In the genomic region with DNA sequence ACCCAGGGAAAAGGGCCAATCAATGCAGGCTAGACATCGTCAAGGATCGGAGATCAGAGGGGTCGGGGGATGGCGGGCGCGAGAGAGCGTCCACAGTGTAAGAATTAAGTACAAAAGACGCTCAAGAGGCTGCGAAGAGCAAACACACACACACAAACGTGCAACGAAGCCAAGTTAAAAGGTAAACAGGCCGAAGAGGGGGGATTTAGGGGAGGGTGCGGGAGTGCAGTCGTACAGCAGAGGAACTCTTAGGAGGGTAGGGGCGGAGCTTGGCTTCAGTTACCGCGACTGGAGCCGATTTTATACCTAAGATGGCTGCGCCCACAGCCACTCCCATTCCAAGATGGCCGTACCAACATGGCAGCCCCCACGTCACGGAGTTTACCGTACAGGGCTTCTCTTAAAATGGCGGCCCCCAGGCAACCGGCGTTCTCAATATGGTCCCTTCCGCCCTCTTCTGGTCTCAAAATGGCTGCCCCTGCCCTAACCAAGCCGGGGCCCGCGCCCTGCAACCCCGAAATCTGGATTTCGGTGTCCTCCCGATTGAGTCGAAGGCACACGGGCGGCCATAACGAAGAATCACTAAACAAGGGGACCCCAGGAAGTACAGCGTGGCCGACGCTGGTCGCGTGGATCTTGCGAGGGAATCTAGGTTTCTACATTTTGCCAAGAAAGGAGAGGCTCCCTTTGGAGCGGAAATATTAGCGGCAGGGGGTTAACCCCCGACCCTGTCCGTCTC, we compare ENCODE assay signal across 8 cellular contexts. TPM values are rescaled to one million over a fixed set of nuclear protein-coding genes. Genes with fewer than 3 reads are reported as not detected.
A peak's percentile ranks its signal among the peaks of the same experiment; 100 is the strongest.
DNase-seq lines count a peak whose midpoint lies in the region; ATAC-seq and TF ChIP-seq lines count a peak whose summit lies in the region.

No MANE protein-coding gene starts in this region.

- ATAC-seq in GM21381 (IDR thresholded peaks at IDR 0.05; ENCODE audit: unreplicated experiment) (peak; percentile 63), Panc1 (peak; percentile 53), natural killer cell (peak; percentile 75 to 93 (median 82))
- peak; percentile 78 to 82 for ATAC-seq in stimulated activated naive B cell treated with anti-CD40 and anti-IgM and Interleukin-4, amounts not matched to agents 10 μg/mL and 1 μg/mL and 100 μg/mL, for 72 hours (replicated peaks)

- H3K27me3 ChIP-seq in HUES64 (ENCODE audit: insufficient read depth, low read length) (no peaks in the 10 kb centered on the region), Panc1 (ENCODE audit: control insufficient read depth, insufficient read depth, low read length) (no peaks in the 10 kb centered on the region)

- no peaks in the 10 kb centered on the region for H3K27me3 Mint-ChIP-seq in activated T-helper 2 cell treated with anti-CD3 and anti-CD28 coated beads, Interferon-gamma antibody, Interleukin-2, Interleukin-4, amounts not matched to agents 10 μg/mL and 5 μg/mL and 100 μg/mL, durations not matched to agents 14 hours and 24 hours and 36 hours (ENCODE audit: low read depth)
- H3K27me3 Mint-ChIP-seq in natural killer cell (ENCODE audit: low read depth in 2 of 2): no peaks in the 10 kb centered on the region
- H3K27me3 Mint-ChIP-seq in stimulated activated naive B cell treated with anti-CD40 and anti-IgM and Interleukin-4, amounts not matched to agents 10 μg/mL and 1 μg/mL and 100 μg/mL, for 72 hours: no peaks in the 10 kb centered on the region

- BruUV-seq in Panc1 (replicated peaks; lab: Mats Ljungman, UMichigan): no TSS peak

- TF ChIP-seq CTCF in Panc1 (IDR thresholded peaks at IDR 0.05): no peak
- TF ChIP-seq CTCF in natural killer cell (IDR thresholded peaks at IDR 0.05): no peak

- H3K36me3 Mint-ChIP-seq in activated T-helper 2 cell treated with anti-CD3 and anti-CD28 coated beads, Interferon-gamma antibody, Interleukin-2, Interleukin-4, amounts not matched to agents 10 μg/mL and 5 μg/mL and 100 μg/mL, durations not matched to agents 14 hours and 24 hours and 36 hours (ENCODE audit: low read depth): peaks cover 51% of the 10 kb centered on the region
- no peaks in the 10 kb centered on the region for H3K36me3 Mint-ChIP-seq in natural killer cell
- H3K36me3 Mint-ChIP-seq in stimulated activated naive B cell treated with anti-CD40 and anti-IgM and Interleukin-4, amounts not matched to agents 10 μg/mL and 1 μg/mL and 100 μg/mL, for 72 hours: peaks cover 33 to 58% of the 10 kb centered on the region in 2 donors

- POLR2A ChIA-PET in Panc1 (lab: Charles Lee): no interaction called here

- H3K4me1 ChIP-seq in HUES64 (ENCODE audit: insufficient read depth, low read length) (peaks cover 21% of the 10 kb centered on the region), Panc1 (ENCODE audit: control insufficient read depth, insufficient read depth, low read length) (peaks cover 27% of the 10 kb centered on the region)

- in situ Hi-C loops in Panc1 (cut with HindIII; ENCODE audit: low pct_unique_long_range_greater_than_20kb, low sequenced_read_pairs): no loop called here

- peak overlapping the region; percentile 95 for H3K9ac ChIP-seq in HUES64 (ENCODE audit: low read depth, low read length)

- peak overlapping the region; percentile 88 for H3K27ac Mint-ChIP-seq in activated T-helper 2 cell treated with anti-CD3 and anti-CD28 coated beads, Interferon-gamma antibody, Interleukin-2, Interleukin-4, amounts not matched to agents 10 μg/mL and 5 μg/mL and 100 μg/mL, durations not matched to agents 14 hours and 24 hours and 36 hours
- peak overlapping the region; percentile 98 to 99 for H3K27ac Mint-ChIP-seq in natural killer cell
- peak overlapping the region; percentile 95 for H3K27ac Mint-ChIP-seq in stimulated activated naive B cell treated with anti-CD40 and anti-IgM and Interleukin-4, amounts not matched to agents 10 μg/mL and 1 μg/mL and 100 μg/mL, for 72 hours

- H3K9me3 Mint-ChIP-seq in activated T-helper 2 cell treated with anti-CD3 and anti-CD28 coated beads, Interferon-gamma antibody, Interleukin-2, Interleukin-4, amounts not matched to agents 10 μg/mL and 5 μg/mL and 100 μg/mL, durations not matched to agents 14 hours and 24 hours and 36 hours: no peaks in the 10 kb centered on the region
- no peaks in the 10 kb centered on the region for H3K9me3 Mint-ChIP-seq in natural killer cell
- H3K9me3 Mint-ChIP-seq in stimulated activated naive B cell treated with anti-CD40 and anti-IgM and Interleukin-4, amounts not matched to agents 10 μg/mL and 1 μg/mL and 100 μg/mL, for 72 hours: peaks cover 0 to 1% of the 10 kb centered on the region in 2 donors

- peak overlapping the region; percentile 82 for H3K4me3 Mint-ChIP-seq in activated T-helper 2 cell treated with anti-CD3 and anti-CD28 coated beads, Interferon-gamma antibody, Interleukin-2, Interleukin-4, amounts not matched to agents 10 μg/mL and 5 μg/mL and 100 μg/mL, durations not matched to agents 14 hours and 24 hours and 36 hours (ENCODE audit: low read depth)
- H3K4me3 Mint-ChIP-seq in natural killer cell: peak overlapping the region; percentile 97
- peak overlapping the region; percentile 90 to 92 for H3K4me3 Mint-ChIP-seq in stimulated activated naive B cell treated with anti-CD40 and anti-IgM and Interleukin-4, amounts not matched to agents 10 μg/mL and 1 μg/mL and 100 μg/mL, for 72 hours

- H3K36me3 ChIP-seq in HUES64 (ENCODE audit: insufficient read depth, low read length) (peaks cover 47% of the 10 kb centered on the region), Panc1 (ENCODE audit: control insufficient read depth, insufficient read depth, low read length) (peaks cover 8% of the 10 kb centered on the region)

- H3K4me3 ChIP-seq in HUES64 (ENCODE audit: low read length): peak overlapping the region; percentile 82
- H3K4me3 ChIP-seq in Panc1 (ENCODE audit: low read depth in 2 of 2, low read length in 2 of 2): peak overlapping the region; percentile 39 to 56

- whole genome bisulfite sequencing in HUES64: 5% methylated on average over 47 of the region's 47 CpGs

- H3K9me3 ChIP-seq in HUES64 (ENCODE audit: insufficient read depth, low read depth, low read length) (no peaks in the 10 kb centered on the region), Panc1 (ENCODE audit: control insufficient read depth, insufficient read depth, low read depth, low read length) (no peaks in the 10 kb centered on the region)

- CTCF ChIA-PET in Panc1 (lab: Charles Lee): no interaction called here

- peaks cover 56% of the 10 kb centered on the region for H3K4me1 Mint-ChIP-seq in activated T-helper 2 cell treated with anti-CD3 and anti-CD28 coated beads, Interferon-gamma antibody, Interleukin-2, Interleukin-4, amounts not matched to agents 10 μg/mL and 5 μg/mL and 100 μg/mL, durations not matched to agents 14 hours and 24 hours and 36 hours (ENCODE audit: low read depth)
- H3K4me1 Mint-ChIP-seq in natural killer cell: peaks cover 36 to 55% of the 10 kb centered on the region in 2 donors
- H3K4me1 Mint-ChIP-seq in stimulated activated naive B cell treated with anti-CD40 and anti-IgM and Interleukin-4, amounts not matched to agents 10 μg/mL and 1 μg/mL and 100 μg/mL, for 72 hours: peaks cover 51 to 81% of the 10 kb centered on the region in 2 donors

- intact Hi-C loops in Panc1 (cut with micrococcal nuclease; ENCODE audit: unreplicated experiment) (no loop called here), natural killer cell (cut with micrococcal nuclease) (loop anchor here (1.0 to 5.0 kb wide), 6 partner anchors 18 to 137 kb away; partner anchors contain the start of genes EEF1G, EML3, HNRNPUL2 and LBHD1)
- intact Hi-C loops in activated T-helper 2 cell treated with anti-CD3 and anti-CD28 coated beads, Interferon-gamma antibody, Interleukin-2, Interleukin-4, amounts not matched to agents 10 μg/mL and 5 μg/mL and 100 μg/mL, durations not matched to agents 14 hours and 24 hours and 36 hours (cut with micrococcal nuclease): loop anchor here (1.0 to 5.0 kb wide), 6 partner anchors 18 to 172 kb away; partner anchors contain the start of genes GANAB, HNRNPUL2, STX5 and TAF6L

- H3K27ac ChIP-seq in HUES64 (ENCODE audit: low read depth, low read length) (peak overlapping the region; percentile 99), Panc1 (ENCODE audit: low read length) (peak overlapping the region; percentile 83)

- DNase-seq in COLO829 (ENCODE audit: low spot score): peak; percentile 94
- no peak for DNase-seq in Panc1 (ENCODE audit: low read depth, low spot score)
- peak; percentile 94 for DNase-seq in activated T-helper 2 cell treated with anti-CD3 and anti-CD28 coated beads, Interferon-gamma antibody, Interleukin-2, Interleukin-4, amounts not matched to agents 10 μg/mL and 5 μg/mL and 100 μg/mL, durations not matched to agents 14 hours and 24 hours and 36 hours (ENCODE audit: low spot score)
- peak; percentile 98 for DNase-seq in fibroblast of peridontal ligament (ENCODE audit: extremely low read depth)
- peak; percentile 93 for DNase-seq in natural killer cell
- DNase-seq in stimulated activated naive B cell treated with anti-CD40 and anti-IgM and Interleukin-4, amounts not matched to agents 10 μg/mL and 1 μg/mL and 100 μg/mL, for 72 hours: peak; percentile 93

RNA-seq across cellular contexts. Expression of gene GNG3, which starts 2.0 kb away (rescaled TPM):
- 6.3 TPM for polyA plus RNA-seq in HUES64 (2013, experiment 1 of 2)
- 5.3 TPM for polyA plus RNA-seq in HUES64 (2013, experiment 2 of 2)
- total RNA-seq in Panc1 (2021; ENCODE audit: unreplicated experiment): not detected
- polyA plus RNA-seq in Panc1 (2012; ENCODE audit: insufficient read length): 0.93 TPM
- total RNA-seq in activated T-helper 2 cell treated with anti-CD3 and anti-CD28 coated beads, Interferon-gamma antibody, Interleukin-2, Interleukin-4, amounts not matched to agents 10 μg/mL and 5 μg/mL and 100 μg/mL, durations not matched to agents 14 hours and 24 hours and 36 hours: not detected in 2 replicates
- not detected for total RNA-seq in natural killer cell

RNA-seq across cellular contexts. Expression of gene BSCL2, which starts 2.2 kb away (rescaled TPM):
- 99.1 TPM for polyA plus RNA-seq in HUES64 (2013, experiment 1 of 2)
- 84.3 TPM for polyA plus RNA-seq in HUES64 (2013, experiment 2 of 2)
- total RNA-seq in Panc1 (2021; ENCODE audit: unreplicated experiment) (82.1 TPM), natural killer cell (10 to 100 TPM; 19.7 to 22.0 (median 21.2) TPM)
- polyA plus RNA-seq in Panc1 (2012; ENCODE audit: insufficient read length): 132 TPM
- total RNA-seq in activated T-helper 2 cell treated with anti-CD3 and anti-CD28 coated beads, Interferon-gamma antibody, Interleukin-2, Interleukin-4, amounts not matched to agents 10 μg/mL and 5 μg/mL and 100 μg/mL, durations not matched to agents 14 hours and 24 hours and 36 hours: 28.7 and 32.8 TPM in 2 replicates

RNA-seq across cellular contexts. Expression of gene HNRNPUL2, which starts 17.8 kb away (rescaled TPM):
- polyA plus RNA-seq in HUES64 (2013, experiment 1 of 2): 30.0 TPM
- 35.5 TPM for polyA plus RNA-seq in HUES64 (2013, experiment 2 of 2)
- total RNA-seq in Panc1 (2021; ENCODE audit: unreplicated experiment): 47.3 TPM
- polyA plus RNA-seq in Panc1 (2012; ENCODE audit: insufficient read length): 51.0 TPM
- total RNA-seq in activated T-helper 2 cell treated with anti-CD3 and anti-CD28 coated beads, Interferon-gamma antibody, Interleukin-2, Interleukin-4, amounts not matched to agents 10 μg/mL and 5 μg/mL and 100 μg/mL, durations not matched to agents 14 hours and 24 hours and 36 hours: 62.6 and 63.5 TPM in 2 replicates
- 10 to 100 TPM; 58.0 to 73.1 (median 69.3) TPM for total RNA-seq in natural killer cell

RNA-seq across cellular contexts. Expression of gene TTC9C, which starts 18.9 kb away (rescaled TPM):
- 29.0 TPM for polyA plus RNA-seq in HUES64 (2013, experiment 1 of 2)
- 32.7 TPM for polyA plus RNA-seq in HUES64 (2013, experiment 2 of 2)
- 39.4 TPM for total RNA-seq in Panc1 (2021; ENCODE audit: unreplicated experiment)
- polyA plus RNA-seq in Panc1 (2012; ENCODE audit: insufficient read length): 28.9 TPM
- total RNA-seq in activated T-helper 2 cell treated with anti-CD3 and anti-CD28 coated beads, Interferon-gamma antibody, Interleukin-2, Interleukin-4, amounts not matched to agents 10 μg/mL and 5 μg/mL and 100 μg/mL, durations not matched to agents 14 hours and 24 hours and 36 hours: 35.4 and 39.4 TPM in 2 replicates
- 10 to 100 TPM; 18.3 to 27.2 (median 23.2) TPM for total RNA-seq in natural killer cell

RNA-seq across cellular contexts. Expression of gene LRRN4CL, which starts 20.1 kb away (rescaled TPM):
- not detected for polyA plus RNA-seq in HUES64 (2013, experiment 1 of 2)
- polyA plus RNA-seq in HUES64 (2013, experiment 2 of 2): not detected
- total RNA-seq in Panc1 (2021; ENCODE audit: unreplicated experiment): 0.13 TPM
- polyA plus RNA-seq in Panc1 (2012; ENCODE audit: insufficient read length): 0.08 TPM
- total RNA-seq in activated T-helper 2 cell treated with anti-CD3 and anti-CD28 coated beads, Interferon-gamma antibody, Interleukin-2, Interleukin-4, amounts not matched to agents 10 μg/mL and 5 μg/mL and 100 μg/mL, durations not matched to agents 14 hours and 24 hours and 36 hours: 0.18 and 0.23 TPM in 2 replicates
- not detected for total RNA-seq in natural killer cell
